8 cellular contexts compared by ENCODE assay signal in the genomic region with DNA sequence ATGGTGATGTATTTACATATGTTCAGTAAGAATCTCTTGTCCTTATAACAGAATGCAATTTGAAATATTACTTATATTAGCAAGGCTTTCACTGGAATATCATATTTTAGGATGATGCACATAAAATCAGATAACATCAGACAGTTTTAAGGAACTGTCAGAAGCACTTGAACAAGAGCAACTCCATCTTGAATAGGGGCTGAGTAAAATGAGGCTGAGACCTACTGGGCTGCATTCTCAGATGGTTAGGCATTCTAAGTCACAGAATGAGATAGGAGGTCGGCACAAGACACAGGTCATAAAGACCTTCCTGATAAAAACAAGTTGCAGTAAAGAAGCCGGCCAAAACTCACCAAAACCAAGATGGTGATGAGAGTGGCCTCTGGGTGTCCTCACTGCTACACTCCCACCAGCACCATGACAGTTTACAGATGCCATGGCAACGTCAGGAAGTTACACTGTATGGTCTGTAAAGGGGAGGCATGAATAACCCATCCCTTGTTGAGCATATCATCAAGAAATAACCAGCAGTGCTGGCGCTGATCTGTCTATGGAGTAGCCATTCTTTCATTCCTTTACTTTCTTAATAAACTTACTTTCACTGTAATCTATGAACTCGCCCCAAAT. TPM values are rescaled to one million over a fixed set of nuclear protein-coding genes. Genes with fewer than 3 reads are reported as not detected.
DNase-seq lines count a peak whose midpoint lies in the region; ATAC-seq and TF ChIP-seq lines count a peak whose summit lies in the region.

No MANE protein-coding gene starts in this region.

- ATAC-seq in IMR-90 (ENCODE audit: low read depth): no peak
- ATAC-seq in GM21723 (IDR thresholded peaks at IDR 0.05; ENCODE audit: unreplicated experiment): no peak

- no peaks in the 10 kb centered on the region for H3K4me1 Mint-ChIP-seq in CD8-positive, alpha-beta memory T cell

- no peak overlapping the region for H3K14ac ChIP-seq in IMR-90 (replicated peaks; ENCODE audit: low read depth, low read length)

- no peak overlapping the region for H2AFZ ChIP-seq in IMR-90 (replicated peaks; ENCODE audit: low read length, poor library complexity)

- H3K36me3 ChIP-seq in CD8-positive, alpha-beta memory T cell (ENCODE audit: insufficient read depth, low read length): no peaks in the 10 kb centered on the region
- H3K36me3 ChIP-seq in IMR-90 (ENCODE audit: control insufficient read depth, insufficient read depth, low read length): no peaks in the 10 kb centered on the region

- H3K9me3 ChIP-seq in CD8-positive, alpha-beta memory T cell (ENCODE audit: low read length): no peaks in the 10 kb centered on the region
- no peaks in the 10 kb centered on the region for H3K9me3 ChIP-seq in IMR-90 (ENCODE audit: control insufficient read depth, insufficient read depth, low read length)

- no peaks in the 10 kb centered on the region for H3K9me3 Mint-ChIP-seq in CD8-positive, alpha-beta memory T cell

- H3K9ac ChIP-seq in IMR-90 (ENCODE audit: low read depth, low read length): no peak overlapping the region

- in situ Hi-C loops in IMR-90 (cut with MboI; ENCODE audit: low sequenced_read_pairs): no loop called here

- no peaks in the 10 kb centered on the region for H3K27me3 ChIP-seq in CD8-positive, alpha-beta memory T cell (ENCODE audit: insufficient read depth, low read length, poor library complexity, severe bottlenecking)
- no peaks in the 10 kb centered on the region for H3K27me3 ChIP-seq in IMR-90 (ENCODE audit: control insufficient read depth, insufficient read depth, low read length)

- H3K27ac Mint-ChIP-seq in CD8-positive, alpha-beta memory T cell: peak overlapping the region in 3 of 8 donors; percentile 37 to 56 (median 48)

- no peak overlapping the region for H2BK120ac ChIP-seq in IMR-90 (ENCODE audit: low read depth, low read length)

- H3K23ac ChIP-seq in IMR-90 (ENCODE audit: low read depth, low read length): no peak overlapping the region

- H3K9me1 ChIP-seq in IMR-90 (ENCODE audit: insufficient read depth, low read length): peaks cover 4% of the 10 kb centered on the region; the same call in 1 of the 2 replicates

- no peak overlapping the region for H3K4ac ChIP-seq in IMR-90 (ENCODE audit: low read depth, low read length)

- H3K4me3 ChIP-seq in CD8-positive, alpha-beta memory T cell (ENCODE audit: low read length): no peak overlapping the region
- H3K4me3 ChIP-seq in IMR-90 (ENCODE audit: insufficient read depth, low read depth, low read length): no peak overlapping the region

- no peak overlapping the region for H3K4me3 Mint-ChIP-seq in CD8-positive, alpha-beta memory T cell

- H3K4me1 ChIP-seq in CD8-positive, alpha-beta memory T cell (ENCODE audit: insufficient read depth, low read length): no peaks in the 10 kb centered on the region
- H3K4me1 ChIP-seq in IMR-90 (ENCODE audit: control insufficient read depth, insufficient read depth, low read length): peaks cover 4% of the 10 kb centered on the region

- no peak overlapping the region for H4K91ac ChIP-seq in IMR-90 (ENCODE audit: insufficient read depth, low read depth, low read length)

- H3K79me1 ChIP-seq in IMR-90 (ENCODE audit: low read depth in 1 of 2, low read length in 2 of 2): no peaks in the 10 kb centered on the region

- 100% methylated on average over 1 of the region's 5 CpGs; no CpG with 5 or more reads in 1 of the 2 experiments for WGBS in IMR-90 (ENCODE audit: extremely low coverage in 2 of 2, insufficient read length in 1 of 2), 2 experiments

- H3K18ac ChIP-seq in IMR-90 (ENCODE audit: low read depth, low read length): no peak overlapping the region

- no peak overlapping the region for H2BK15ac ChIP-seq in IMR-90 (ENCODE audit: low read depth, low read length)

- 0 out of 2 replicates have a peak, but pooled peaks have one; percentile 8 for TF ChIP-seq CTCF in IMR-90 (conservative IDR thresholded peaks at IDR 0.05; ENCODE audit: low read depth, low read length)

- H3K27ac ChIP-seq in CD8-positive, alpha-beta memory T cell (ENCODE audit: low read depth, low read length): no peak overlapping the region
- no peak overlapping the region for H3K27ac ChIP-seq in IMR-90 (ENCODE audit: insufficient read depth, low read length)

- no peaks in the 10 kb centered on the region for H4K20me1 ChIP-seq in IMR-90 (ENCODE audit: insufficient read depth, low read length)

- BruUV-seq in IMR-90 (replicated peaks; lab: Mats Ljungman, UMichigan): no TSS peak

- no peaks in the 10 kb centered on the region for H3K36me3 Mint-ChIP-seq in CD8-positive, alpha-beta memory T cell

- intact Hi-C loops in IMR-90 (cut with micrococcal nuclease): loop anchor here (5.0 kb wide), 1 partner anchor 40 kb away; no protein-coding TSS in a partner anchor

- POLR2A ChIA-PET in CD8-positive, alpha-beta memory T cell (lab: Charles Lee): interaction anchor here (0.9 kb wide), 1 partner anchor 27 kb away, joined by 3 read pairs; the partner anchor contains the start of gene ETV6
- POLR2A ChIA-PET in IMR-90 (lab: Charles Lee; ENCODE audit: unreplicated experiment): no interaction called here

- TF ChIP-seq RAD21 in IMR-90 (IDR thresholded peaks at IDR 0.05; ENCODE audit: low read length): peak; percentile 22; the same call in 1 of the 2 replicates

- DNase-seq in CD8-positive, alpha-beta memory T cell: peak in 3 of 5 donors; percentile 15 to 63 (median 25)
- DNase-seq in IMR-90 (no peak), left kidney (ENCODE audit: low read depth, low spot score) (peak; percentile 32), occipital lobe (lab: John Stamatoyannopoulos, UW) (no peak), HuH-7 (ENCODE audit: low spot score) (no peak), mesenteric fat pad (ENCODE audit: low spot score) (no peak)
- peak; percentile 3 to 9 for DNase-seq in activated CD4-positive, alpha-beta T cell treated with anti-CD3 and anti-CD28 coated beads, Interleukin-2, amount 50 U/mL, for 4 hours

- no peak overlapping the region for H3K56ac ChIP-seq in IMR-90 (ENCODE audit: extremely low read depth, insufficient read depth, low read length)

- dilution Hi-C loops in IMR-90 (cut with HindIII; ENCODE audit: low sequenced_read_pairs, unreplicated experiment): no loop called here

- H2AK9ac ChIP-seq in IMR-90 (replicated peaks; ENCODE audit: low read depth, low read length, poor library complexity): no peak overlapping the region

- TF ChIP-seq POLR2A in IMR-90 (IDR thresholded peaks at IDR 0.05; ENCODE audit: low read depth, low read length): no peak

- no peak overlapping the region for H2BK20ac ChIP-seq in IMR-90 (ENCODE audit: low read depth, low read length)

- no peaks in the 10 kb centered on the region for H3K27me3 Mint-ChIP-seq in CD8-positive, alpha-beta memory T cell

- 0 out of 2 replicates have a peak overlapping the region, but pooled peaks have one; percentile 18 for H4K5ac ChIP-seq in IMR-90 (ENCODE audit: low read depth, low read length)

- 0 out of 2 replicates have a peak overlapping the region, but pooled peaks have one; percentile 18 for H2AK5ac ChIP-seq in IMR-90 (ENCODE audit: low read depth, low read length)

- no peak overlapping the region for H3K4me2 ChIP-seq in IMR-90 (ENCODE audit: low read depth, low read length)

- H2BK5ac ChIP-seq in IMR-90 (ENCODE audit: low read depth, low read length, poor library complexity, severe bottlenecking): no peak overlapping the region

- CTCF ChIA-PET in CD8-positive, alpha-beta memory T cell (lab: Charles Lee): interaction anchor here (1.9 to 2.2 kb wide), 2 partner anchors 412 kb away, joined by 7 to 15 read pairs; no protein-coding TSS in a partner anchor
- CTCF ChIA-PET in IMR-90 (lab: Yijun Ruan, JAX): interaction anchor here (0.8 to 1.7 kb wide), 3 partner anchors 21 to 257 kb away, joined by 3 to 4 read pairs (median 4); no protein-coding TSS in a partner anchor

- 0 out of 4 replicates have a peak overlapping the region, but pooled peaks of 1 of the 2 experiments have one; percentile 16 for H4K8ac ChIP-seq in IMR-90 (ENCODE audit: low read depth in 2 of 2, low read length in 2 of 2)

TF ChIP-seq in IMR-90, 13 proteins besides CTCF, POLR2A, EP300 and RAD21:
- TF ChIP-seq CHD1 (IDR thresholded peaks at IDR 0.05; ENCODE audit: low read depth, low read length) (no peak), MAFK (IDR thresholded peaks at IDR 0.05; ENCODE audit: low read depth, low read length) (no peak), NFE2L2 (IDR thresholded peaks at IDR 0.05; ENCODE audit: low read depth, low read length) (no peak), ELK1 (IDR thresholded peaks at IDR 0.05; ENCODE audit: borderline replicate concordance, low read depth, low read length) (no peak), RFX5 (IDR thresholded peaks at IDR 0.05; ENCODE audit: low read depth, low read length) (no peak)

RNA-seq across cellular contexts. Expression of gene ETV6, which starts 27.6 kb away (rescaled TPM):
- 10 to 100 TPM; 49.3 to 51.5 TPM for total RNA-seq in CD8-positive, alpha-beta memory T cell
- 6.0 TPM for polyA plus RNA-seq in CD8-positive, alpha-beta memory T cell
- total RNA-seq in IMR-90 (2012; rRNA removed) (9.4 and 9.9 TPM in 2 replicates), occipital lobe (3.0 TPM), mesenteric fat pad (42.0 TPM)
- polyA plus RNA-seq in IMR-90 (2012; rRNA removed): 8.4 and 8.6 TPM in 2 replicates
- polyA plus RNA-seq in IMR-90 (2012; cell fraction: cytosol; rRNA removed): 2.6 and 2.7 TPM in 2 replicates
- 20.3 and 40.4 TPM in 2 replicates for polyA plus RNA-seq in IMR-90 (2012; cell fraction: nucleus; rRNA removed; ENCODE audit: low replicate concordance)

Comparison
In these comparisons a context has a peak if more than half of its experiments do, and no peak if none do; other contexts are left out.
1. DNase-seq: peak in CD8-positive, alpha-beta memory T cell (3 of 5), activated CD4-positive, alpha-beta T cell treated with anti-CD3 and anti-CD28 coated beads, Interleukin-2, amount 50 U/mL, for 4 hours (2 of 2) and left kidney (single experiment); none in IMR-90 (single experiment), occipital lobe (single experiment), HuH-7 (single experiment) and mesenteric fat pad (single experiment).